In genomic region chr13:23411706-23412105, GRCh38 we compare ENCODE assay signal across 23 cellular contexts.
"Had no signal": no experiment of that assay in that cellular context is flagged by ENCODE, and none has a peak within 500 bp of the region (broad histone marks: within the 10 kb centered on the region; RNA-seq: fewer than 3 reads in every experiment).

No MANE protein-coding gene starts in this region.

- H3K27ac ChIP-seq: body of pancreas, coronary artery, gastroesophageal sphincter, neutrophil, suprapubic skin had no signal

- H3K4me1 ChIP-seq: body of pancreas, suprapubic skin had no signal

- H3K9me3 Mint-ChIP-seq: activated B cell treated with CpG ODN at 0.5 μM for 24 hours; activated naive CD8-positive, alpha-beta T cell treated with anti-CD3 and anti-CD28 coated beads, Interleukin-2, amount 10 ng/mL, durations not matched to agents 7 days and 5 days; activated T-cell treated with anti-CD3 and anti-CD28 coated beads, Interleukin-2, amount 50 U/mL, for 24 hours; activated T-helper 2 cell treated with anti-CD3 and anti-CD28 coated beads, Interferon-gamma antibody, Interleukin-2, Interleukin-4, amounts not matched to agents 10 μg/mL and 5 μg/mL and 100 μg/mL, durations not matched to agents 14 hours and 24 hours and 36 hours; immature natural killer cell; natural killer cell; stimulated activated naive CD8-positive, alpha-beta T cell treated with anti-CD3 and anti-CD28 coated beads, Interleukin-15, Interleukin-2, amounts not matched to agents 100 ng/mL and 50 ng/mL, for 24 hours; T-helper 2 cell treated with Interferon-gamma antibody and Interleukin-4, amounts not matched to agents 5 μg/mL and 100 μg/mL, for 36 hours had no signal

- FAIRE-seq: endometrium had no signal

- H3K4me3 Mint-ChIP-seq: activated B cell treated with CpG ODN at 0.5 μM for 24 hours; activated CD8-positive, alpha-beta T cell treated with anti-CD3 and anti-CD28 coated beads, Interleukin-2, amount 10 ng/mL, durations not matched to agents 7 days and 5 days; activated naive CD8-positive, alpha-beta T cell treated with anti-CD3 and anti-CD28 coated beads, Interleukin-2, amount 10 ng/mL, durations not matched to agents 7 days and 5 days; activated T-cell treated with anti-CD3 and anti-CD28 coated beads, Interleukin-2, amount 50 U/mL, for 24 hours; immature natural killer cell; natural killer cell; stimulated activated naive CD8-positive, alpha-beta T cell treated with anti-CD3 and anti-CD28 coated beads, Interleukin-15, Interleukin-2, amounts not matched to agents 100 ng/mL and 50 ng/mL, for 24 hours; T-helper 2 cell treated with Interferon-gamma antibody and Interleukin-4, amounts not matched to agents 5 μg/mL and 100 μg/mL, for 36 hours had no signal

- DNase-seq: activated B cell treated with CpG ODN at 0.5 μM for 24 hours; activated CD4-positive, alpha-beta T cell treated with anti-CD3 and anti-CD28 coated beads for 48 hours; activated CD8-positive, alpha-beta T cell treated with anti-CD3 and anti-CD28 coated beads, Interleukin-2, amount 10 ng/mL, durations not matched to agents 7 days and 5 days; activated naive CD4-positive, alpha-beta T cell treated with Interleukin-2 at 50 U/mL for 16 hours; activated naive CD8-positive, alpha-beta T cell treated with anti-CD3 and anti-CD28 coated beads, Interleukin-2, amount 10 ng/mL, durations not matched to agents 7 days and 5 days; activated T-cell treated with anti-CD3 and anti-CD28 coated beads, Interleukin-2, amount 50 U/mL, for 24 hours; amygdala; body of pancreas; immature natural killer cell; kidney glomerular epithelial cell; mesendoderm; natural killer cell; retina; stimulated activated CD4-positive, alpha-beta T cell treated with anti-CD3 and anti-CD28 coated beads, Interleukin-2, amount 100 ng/mL, for 24 hours; trophoblast cell had no signal

- H3K36me3 ChIP-seq: gastroesophageal sphincter, neutrophil, suprapubic skin had no signal

- H3K9me3 ChIP-seq: body of pancreas, gastroesophageal sphincter, neutrophil, suprapubic skin had no signal

- H3K27ac Mint-ChIP-seq: activated B cell treated with CpG ODN at 0.5 μM for 24 hours; activated CD8-positive, alpha-beta T cell treated with anti-CD3 and anti-CD28 coated beads, Interleukin-2, amount 10 ng/mL, durations not matched to agents 7 days and 5 days; activated naive CD8-positive, alpha-beta T cell treated with anti-CD3 and anti-CD28 coated beads, Interleukin-2, amount 10 ng/mL, durations not matched to agents 7 days and 5 days; activated T-cell treated with anti-CD3 and anti-CD28 coated beads, Interleukin-2, amount 50 U/mL, for 24 hours; activated T-helper 2 cell treated with anti-CD3 and anti-CD28 coated beads, Interferon-gamma antibody, Interleukin-2, Interleukin-4, amounts not matched to agents 10 μg/mL and 5 μg/mL and 100 μg/mL, durations not matched to agents 14 hours and 24 hours and 36 hours; immature natural killer cell; natural killer cell; stimulated activated naive CD8-positive, alpha-beta T cell treated with anti-CD3 and anti-CD28 coated beads, Interleukin-15, Interleukin-2, amounts not matched to agents 100 ng/mL and 50 ng/mL, for 24 hours; T-helper 2 cell treated with Interferon-gamma antibody and Interleukin-4, amounts not matched to agents 5 μg/mL and 100 μg/mL, for 36 hours had no signal

- H3K36me3 Mint-ChIP-seq: activated naive CD8-positive, alpha-beta T cell treated with anti-CD3 and anti-CD28 coated beads, Interleukin-2, amount 10 ng/mL, durations not matched to agents 7 days and 5 days; immature natural killer cell; natural killer cell had no signal

- H3K4me3 ChIP-seq: body of pancreas, coronary artery, gastroesophageal sphincter, suprapubic skin had no signal

- H3K27me3 ChIP-seq: body of pancreas, gastroesophageal sphincter, neutrophil, suprapubic skin had no signal

- H3K4me1 Mint-ChIP-seq: activated naive CD8-positive, alpha-beta T cell treated with anti-CD3 and anti-CD28 coated beads, Interleukin-2, amount 10 ng/mL, durations not matched to agents 7 days and 5 days; immature natural killer cell; natural killer cell had no signal

- ATAC-seq: activated CD8-positive, alpha-beta T cell treated with anti-CD3 and anti-CD28 coated beads, Interleukin-2, amount 10 ng/mL, durations not matched to agents 7 days and 5 days; body of pancreas; gastroesophageal sphincter; natural killer cell had no signal
